Comparison of ENCODE assay signal across 34 cellular contexts in genomic region chr10:963613-964012, GRCh38.
"Had no signal": no experiment of that assay in that cellular context is flagged by ENCODE, and none has a peak within 500 bp of the region (broad histone marks: within the 10 kb centered on the region; RNA-seq: fewer than 3 reads in every experiment).

No MANE protein-coding gene starts in this region.

- DNase-seq: activated B cell treated with CpG ODN at 0.5 μM for 24 hours; activated CD4-positive, alpha-beta memory T cell treated with anti-CD3 and anti-CD28 coated beads for 36 hours; activated CD4-positive, alpha-beta T cell treated with anti-CD3 and anti-CD28 coated beads for 4 hours; activated CD4-positive, alpha-beta T cell treated with anti-CD3 and anti-CD28 coated beads, Interleukin-2, amount 50 U/mL, for 1 hour; activated CD4-positive, CD25-positive, alpha-beta regulatory T cell treated with anti-CD3 and anti-CD28 coated beads, Interleukin-2, amount 50 U/mL, for 72 hours; activated CD8-positive, alpha-beta memory T cell treated with anti-CD3 and anti-CD28 coated beads for 24 hours; activated CD8-positive, alpha-beta memory T cell treated with anti-CD3 and anti-CD28 coated beads, Interleukin-2, amount 10 ng/mL, durations not matched to agents 7 days and 5 days; activated CD8-positive, alpha-beta memory T cell treated with anti-CD3 and anti-CD28 coated beads, Interleukin-2, amount 50 U/mL, for 48 hours; activated gamma-delta T cell; activated naive CD4-positive, alpha-beta T cell treated with Interleukin-2 at 50 U/mL for 16 hours; activated naive CD8-positive, alpha-beta T cell treated with anti-CD3 and anti-CD28 coated beads, Interleukin-2, amount 10 ng/mL, durations not matched to agents 7 days and 5 days; activated T-cell treated with anti-CD3 and anti-CD28 coated beads, Interleukin-2, amount 50 U/mL, for 48 hours; body of pancreas; central memory CD4-positive, alpha-beta T cell; NCI-H1092 treated with DMSO at 0.1 percent for 48 hours; NCI-H1417; NCI-H146; NCI-H187; NCI-H2029 treated with DMSO at 0.1 percent for 48 hours; NCI-H2107; NCI-H2171; NCI-H446; NCI-H510A treated with DMSO at 0.1 percent for 48 hours; NCI-H526 treated with DMSO at 0.1 percent for 48 hours; NCI-H774; SHP77 treated with DMSO at 0.1 percent for 48 hours; SK-N-SH had no signal

- H3K36me3 ChIP-seq: SJSA1 had no signal

- H3K27me3 ChIP-seq: body of pancreas, SJSA1 had no signal

- H3K9me3 Mint-ChIP-seq: activated B cell treated with CpG ODN at 0.5 μM for 24 hours; activated CD4-positive, alpha-beta memory T cell treated with anti-CD3 and anti-CD28 coated beads for 36 hours; activated naive CD4-positive, alpha-beta T cell treated with anti-CD3 and anti-CD28 coated beads, Interleukin-2, amount 50 U/mL, for 24 hours; activated naive CD8-positive, alpha-beta T cell treated with anti-CD3 and anti-CD28 coated beads, Interleukin-2, amount 10 ng/mL, durations not matched to agents 7 days and 5 days; T-helper 1 cell treated with Interleukin-12 subunit alpha and Interleukin-12 subunit beta and Interleukin-4 antibody, amounts not matched to agents 30 μg/mL and 1 μg/mL, for 36 hours had no signal

- H3K9ac ChIP-seq: KMS-11, SK-N-SH had no signal

- H3K4me3 ChIP-seq: body of pancreas, SJSA1 had no signal

- H3K4me1 ChIP-seq: body of pancreas had no signal

- H3K36me3 Mint-ChIP-seq: activated CD4-positive, alpha-beta memory T cell treated with anti-CD3 and anti-CD28 coated beads for 36 hours; activated CD8-positive, alpha-beta memory T cell treated with anti-CD3 and anti-CD28 coated beads, Interleukin-2, amount 10 ng/mL, durations not matched to agents 7 days and 5 days; activated naive CD8-positive, alpha-beta T cell treated with anti-CD3 and anti-CD28 coated beads, Interleukin-2, amount 10 ng/mL, durations not matched to agents 7 days and 5 days had no signal

- H3K9me2 ChIP-seq: SK-N-SH had no signal

- H3K27ac Mint-ChIP-seq: activated B cell treated with CpG ODN at 0.5 μM for 24 hours; activated CD4-positive, alpha-beta memory T cell treated with anti-CD3 and anti-CD28 coated beads for 36 hours; activated CD8-positive, alpha-beta memory T cell treated with anti-CD3 and anti-CD28 coated beads, Interleukin-2, amount 10 ng/mL, durations not matched to agents 7 days and 5 days; activated naive CD4-positive, alpha-beta T cell treated with anti-CD3 and anti-CD28 coated beads, Interleukin-2, amount 50 U/mL, for 24 hours; activated naive CD8-positive, alpha-beta T cell treated with anti-CD3 and anti-CD28 coated beads, Interleukin-2, amount 10 ng/mL, durations not matched to agents 7 days and 5 days; T-helper 1 cell treated with Interleukin-12 subunit alpha and Interleukin-12 subunit beta and Interleukin-4 antibody, amounts not matched to agents 30 μg/mL and 1 μg/mL, for 36 hours; T-helper 2 cell treated with Interferon-gamma antibody and Interleukin-4, amounts not matched to agents 5 μg/mL and 100 μg/mL, for 36 hours had no signal

- H3K4me2 ChIP-seq: KMS-11, SK-N-SH had no signal

- H3K4me3 Mint-ChIP-seq: activated B cell treated with CpG ODN at 0.5 μM for 24 hours; activated CD4-positive, alpha-beta memory T cell treated with anti-CD3 and anti-CD28 coated beads for 36 hours; activated CD8-positive, alpha-beta memory T cell treated with anti-CD3 and anti-CD28 coated beads, Interleukin-2, amount 10 ng/mL, durations not matched to agents 7 days and 5 days; activated naive CD4-positive, alpha-beta T cell treated with anti-CD3 and anti-CD28 coated beads, Interleukin-2, amount 50 U/mL, for 24 hours; activated naive CD8-positive, alpha-beta T cell treated with anti-CD3 and anti-CD28 coated beads, Interleukin-2, amount 10 ng/mL, durations not matched to agents 7 days and 5 days; T-helper 1 cell treated with Interleukin-12 subunit alpha and Interleukin-12 subunit beta and Interleukin-4 antibody, amounts not matched to agents 30 μg/mL and 1 μg/mL, for 36 hours; T-helper 2 cell treated with Interferon-gamma antibody and Interleukin-4, amounts not matched to agents 5 μg/mL and 100 μg/mL, for 36 hours had no signal

- H3K27ac ChIP-seq: body of pancreas, KMS-11, SJSA1 had no signal

- H3K9me3 ChIP-seq: body of pancreas, SJSA1, SK-N-SH had no signal

- FAIRE-seq: astrocyte had no signal

- ATAC-seq: activated CD8-positive, alpha-beta memory T cell treated with anti-CD3 and anti-CD28 coated beads, Interleukin-2, amount 10 ng/mL, durations not matched to agents 7 days and 5 days; body of pancreas; Panc1 had no signal

- H3K4me1 Mint-ChIP-seq: activated B cell treated with CpG ODN at 0.5 μM for 24 hours had no signal

- H3K27me3 Mint-ChIP-seq: activated naive CD4-positive, alpha-beta T cell treated with anti-CD3 and anti-CD28 coated beads, Interleukin-2, amount 50 U/mL, for 24 hours had no signal
